Comparison of ENCODE assay signal across 9 cellular contexts in genomic region chr19:18596752-18597157, GRCh38. TPM values are rescaled to one million over a fixed set of nuclear protein-coding genes. Genes with fewer than 3 reads are reported as not detected.
DNase-seq lines count a peak whose midpoint lies in the region; ATAC-seq and TF ChIP-seq lines count a peak whose summit lies in the region.
"Had no signal": no experiment of that assay in that cellular context is flagged by ENCODE, and none has a peak within 500 bp of the region (broad histone marks: within the 10 kb centered on the region; RNA-seq: fewer than 3 reads in every experiment).

No MANE protein-coding gene starts in this region.

- no peaks in the 10 kb centered on the region for H3K27me3 ChIP-seq in osteoblast (ENCODE audit: insufficient read depth, low read length)

- H3K36me3 ChIP-seq in osteoblast (ENCODE audit: insufficient read depth, low read length), result no peaks in the 10 kb centered on the region

- H2AFZ ChIP-seq in osteoblast (ENCODE audit: low read length), result no peak overlapping the region

- H3K36me3 Mint-ChIP-seq in effector memory CD8-positive, alpha-beta T cell (ENCODE audit: insufficient read depth), result peaks cover 5% of the 10 kb centered on the region

- no peaks in the 10 kb centered on the region for H3K79me2 ChIP-seq in osteoblast (ENCODE audit: insufficient read depth, low read length)

- peaks cover 5% of the 10 kb centered on the region for H4K20me1 ChIP-seq in osteoblast (ENCODE audit: insufficient read depth, low read length)

- no peaks in the 10 kb centered on the region for H3K9me3 ChIP-seq in osteoblast (ENCODE audit: low read depth, low read length)

- H3K4me2 ChIP-seq in osteoblast (ENCODE audit: insufficient read depth, low read length), result no peak overlapping the region

- DNase-seq in G401 (ENCODE audit: low spot score), result peak; percentile 44
- peak; percentile 21 for DNase-seq in NCI-H2196 treated with DMSO at 0.1 percent for 48 hours (lab: John Stamatoyannopoulos, UW; ENCODE audit: unreplicated experiment)
- DNase-seq in cerebellar cortex (ENCODE audit: low spot score), result peak; percentile 64
- DNase-seq in osteoblast (ENCODE audit: insufficient read length, low spot score, missing footprints), result peak; percentile 92
- DNase-seq in NCI-H1694 (lab: John Stamatoyannopoulos, UW), result no peak
- no peak for DNase-seq in effector memory CD8-positive, alpha-beta T cell
- DNase-seq: activated T-cell treated with anti-CD3 and anti-CD28 coated beads for 4 hours had no signal

- peaks cover 6 to 36% of the 10 kb centered on the region in 2 donors for H3K27me3 Mint-ChIP-seq in effector memory CD8-positive, alpha-beta T cell

- H3K4me3 Mint-ChIP-seq in effector memory CD8-positive, alpha-beta T cell, result no peak overlapping the region

- H3K4me1 Mint-ChIP-seq in effector memory CD8-positive, alpha-beta T cell (ENCODE audit: low read depth in 2 of 2), result peaks cover 12 to 14% of the 10 kb centered on the region in 2 donors

- no peak overlapping the region for H3K27ac ChIP-seq in osteoblast (ENCODE audit: low read depth, low read length)

- no peak overlapping the region for H3K4me3 ChIP-seq in osteoblast (ENCODE audit: insufficient read depth, low read length)

- in situ Hi-C loops in G401 (cut with HindIII; ENCODE audit: low sequenced_read_pairs), result no loop called here

- no peak overlapping the region for H3K27ac Mint-ChIP-seq in effector memory CD8-positive, alpha-beta T cell

- H3K4me1 ChIP-seq in osteoblast (ENCODE audit: insufficient read depth, low read length), result peaks cover 3% of the 10 kb centered on the region

- no peak for ATAC-seq in HG03521 (IDR thresholded peaks at IDR 0.05; ENCODE audit: unreplicated experiment)
- no peak for ATAC-seq in HG03457 (IDR thresholded peaks at IDR 0.05; ENCODE audit: unreplicated experiment)
- no peak for ATAC-seq in effector memory CD8-positive, alpha-beta T cell (replicated peaks)

- H3K9me3 Mint-ChIP-seq in effector memory CD8-positive, alpha-beta T cell, result no peaks in the 10 kb centered on the region

- TF ChIP-seq CTCF in osteoblast (IDR thresholded peaks at IDR 0.05; ENCODE audit: extremely low read depth, low read depth, low read length), result no peak

RNA-seq across cellular contexts. Expression of gene REX1BD, which starts 8.2 kb away (rescaled TPM):
- 50.0 and 100 TPM in 2 replicates for total RNA-seq in G401 (2014; rRNA removed; shearing (Covaris generic))
- total RNA-seq in osteoblast, result 27.7 and 29.7 TPM in 2 replicates

RNA-seq across cellular contexts. Expression of gene CRLF1, which starts 9.8 kb away (rescaled TPM):
- 148 and 169 TPM in 2 replicates for total RNA-seq in G401 (2014; rRNA removed; shearing (Covaris generic))
- 6.9 and 15.9 TPM in 2 replicates for total RNA-seq in osteoblast

RNA-seq across cellular contexts. Expression of gene TMEM59L, which starts 15.9 kb away (rescaled TPM):
- 2.5 and 4.1 TPM in 2 replicates for total RNA-seq in G401 (2014; rRNA removed; shearing (Covaris generic))
- total RNA-seq in osteoblast, result 0.36 and 2.1 TPM in 2 replicates

RNA-seq across cellular contexts. Expression of gene UBA52, which starts 25.1 kb away (rescaled TPM):
- 833 and 855 TPM in 2 replicates for total RNA-seq in G401 (2014; rRNA removed; shearing (Covaris generic))
- 554 and 556 TPM in 2 replicates for total RNA-seq in osteoblast

RNA-seq across cellular contexts. Expression of gene KXD1, which starts 39.1 kb away (rescaled TPM):
- total RNA-seq in G401 (2014; rRNA removed; shearing (Covaris generic)), result 84.9 and 95.9 TPM in 2 replicates
- 92.8 and 104 TPM in 2 replicates for total RNA-seq in osteoblast

Comparison
In these comparisons a context has a peak if more than half of its experiments do, and no peak if none do; other contexts are left out.
1. DNase-seq: peak in G401 (single experiment), NCI-H2196 treated with DMSO at 0.1 percent for 48 hours (single experiment), cerebellar cortex (single experiment) and osteoblast (single experiment); none in NCI-H1694 (single experiment) and effector memory CD8-positive, alpha-beta T cell (0 of 3).